Comparison of ENCODE assay signal across 14 cellular contexts in the genomic region with DNA sequence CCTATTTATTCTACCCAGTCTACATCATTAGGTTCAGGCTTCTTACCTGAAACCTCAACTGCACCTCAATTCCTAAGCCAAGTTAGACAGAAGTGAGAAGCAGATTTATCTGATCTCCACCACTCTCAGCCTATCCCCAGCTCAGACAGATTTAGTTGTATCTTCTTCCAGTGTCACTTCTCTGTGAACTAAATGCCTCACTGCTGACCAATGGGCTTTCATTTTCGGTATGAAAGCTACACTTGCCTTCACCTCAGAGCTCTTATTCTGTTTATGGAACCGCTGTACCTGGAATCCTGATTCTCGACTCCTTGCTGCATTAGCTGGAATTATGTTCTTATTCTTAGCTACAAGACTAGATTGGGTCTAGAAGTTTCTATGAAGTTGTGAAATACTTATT.
"Had no signal": no experiment of that assay in that cellular context is flagged by ENCODE, and none has a peak within 500 bp of the region (broad histone marks: within the 10 kb centered on the region; RNA-seq: fewer than 3 reads in every experiment).

No MANE protein-coding gene starts in this region.

- H3K36me3 ChIP-seq: adrenal gland, sigmoid colon had no signal

- H3K9me3 ChIP-seq: adrenal gland, sigmoid colon had no signal

- H3K4me1 ChIP-seq: adrenal gland had no signal

- H3K27ac ChIP-seq: adrenal gland, foreskin keratinocyte, sigmoid colon had no signal

- ATAC-seq: activated T-helper 17 cell treated with anti-CD3 and anti-CD28 coated beads, Interleukin-2, amount 50 U/mL, for 72 hours; foreskin keratinocyte; left colon had no signal

- H3K4me3 Mint-ChIP-seq: activated T-helper 17 cell treated with anti-CD3 and anti-CD28 coated beads, Interleukin-2, amount 50 U/mL, for 72 hours; memory B cell; nephron had no signal

- H3K4me1 Mint-ChIP-seq: activated T-helper 17 cell treated with anti-CD3 and anti-CD28 coated beads, Interleukin-2, amount 50 U/mL, for 72 hours; memory B cell had no signal

- H3K4me3 ChIP-seq: adrenal gland, sigmoid colon had no signal

- H3K27me3 Mint-ChIP-seq: activated T-helper 17 cell treated with anti-CD3 and anti-CD28 coated beads, Interleukin-2, amount 50 U/mL, for 72 hours; memory B cell had no signal

- H3K27ac Mint-ChIP-seq: activated T-helper 17 cell treated with anti-CD3 and anti-CD28 coated beads, Interleukin-2, amount 50 U/mL, for 72 hours; memory B cell; nephron had no signal

- DNase-seq: activated CD4-positive, alpha-beta T cell treated with anti-CD3 and anti-CD28 coated beads, Interleukin-2, amount 50 U/mL, for 1 hour; activated CD4-positive, CD25-positive, alpha-beta regulatory T cell; activated naive CD4-positive, alpha-beta T cell treated with anti-CD3 and anti-CD28 coated beads, Interleukin-2, amount 50 U/mL, for 16 hours; activated T-cell treated with anti-CD3 and anti-CD28 coated beads for 4 hours; adrenal gland; foreskin keratinocyte; left colon; sigmoid colon; stimulated activated CD4-positive, alpha-beta T cell treated with anti-CD3 and anti-CD28 coated beads, Interleukin-2, amount 100 ng/mL, for 24 hours; stimulated activated naive CD4-positive, alpha-beta T cell; substantia nigra had no signal

- H3K27me3 ChIP-seq: adrenal gland, foreskin keratinocyte, sigmoid colon had no signal
